In the genomic region with DNA sequence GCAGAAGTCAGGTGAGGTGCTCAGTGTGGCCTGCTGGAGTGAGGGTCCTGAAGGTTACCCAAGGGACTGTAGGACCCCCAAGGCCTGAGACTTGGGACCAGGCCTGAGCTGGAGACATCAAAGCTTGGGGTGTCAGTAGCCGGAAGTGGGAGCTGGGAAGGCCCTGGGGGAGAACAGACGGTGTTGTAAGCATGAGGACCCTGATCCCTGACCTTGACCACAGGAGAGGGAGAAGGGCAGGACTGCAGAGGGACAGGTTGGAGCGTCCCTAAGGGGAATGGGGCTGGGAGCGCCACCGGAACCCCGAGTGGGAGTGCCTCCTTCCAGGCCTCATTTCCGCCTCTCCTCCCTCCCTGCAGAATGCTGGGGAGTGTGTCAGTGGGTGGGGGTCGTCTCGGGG, we compare ENCODE assay signal across 8 cellular contexts. TPM values are rescaled to one million over a fixed set of nuclear protein-coding genes. Genes with fewer than 3 reads are reported as not detected.
DNase-seq lines count a peak whose midpoint lies in the region; ATAC-seq and TF ChIP-seq lines count a peak whose summit lies in the region.

No MANE protein-coding gene starts in this region.

- H3K9me2 ChIP-seq in DOHH2 (replicated peaks; ENCODE audit: control insufficient read depth, low read length) = no peaks in the 10 kb centered on the region

- DNase-seq in RWPE2 (ENCODE audit: low spot score) = peak; percentile 52
- no peak for DNase-seq in fibroblast of lung (ENCODE audit: low read depth in 2 of 2)
- DNase-seq in skeletal muscle cell (ENCODE audit: low read depth) = no peak
- DNase-seq in CD1c-positive myeloid dendritic cell (ENCODE audit: extremely low spot score) = no peak
- DNase-seq in EL = no peak

- no peaks in the 10 kb centered on the region for H3F3A ChIP-seq in DOHH2 (ENCODE audit: control insufficient read depth, insufficient read depth)

- H3K4me2 ChIP-seq in DOHH2 (ENCODE audit: low read length) = peak overlapping the region; percentile 96
- H3K4me2 ChIP-seq in fibroblast of lung (ENCODE audit: extremely low read depth, insufficient read depth, low read length) = peak overlapping the region; percentile 81

- H3K27ac ChIP-seq in DOHH2 (ENCODE audit: low read depth, low read length) = no peak overlapping the region
- no peak overlapping the region for H3K27ac ChIP-seq in RWPE2 (ENCODE audit: poor library complexity, severe bottlenecking)
- H3K27ac ChIP-seq in fibroblast of lung (ENCODE audit: insufficient read depth, low read length) = peak overlapping the region; percentile 82

- TF ChIP-seq CTCF in DOHH2 (IDR thresholded peaks at IDR 0.05; ENCODE audit: low read depth, low read length, poor library complexity, severe bottlenecking) = no peak
- no peak for TF ChIP-seq CTCF in RWPE2 (IDR thresholded peaks at IDR 0.05; ENCODE audit: poor library complexity, severe bottlenecking)
- no peak for TF ChIP-seq CTCF in fibroblast of lung (conservative IDR thresholded peaks at IDR 0.05 in 1 of 2, IDR thresholded peaks at IDR 0.05 in 1 of 2; ENCODE audit: low read depth in 1 of 2, low read length in 2 of 2)

- H3K36me3 ChIP-seq in DOHH2 (ENCODE audit: control insufficient read depth, low read length) = no peaks in the 10 kb centered on the region
- no peaks in the 10 kb centered on the region for H3K36me3 ChIP-seq in RWPE2 (ENCODE audit: low read depth)
- peaks cover 1% of the 10 kb centered on the region for H3K36me3 ChIP-seq in fibroblast of lung (ENCODE audit: control insufficient read depth, insufficient read depth, low read length)

- H3K9me3 ChIP-seq in DOHH2 (ENCODE audit: control insufficient read depth, insufficient read depth, low read length) (no peaks in the 10 kb centered on the region), RWPE2 (ENCODE audit: severe bottlenecking) (no peaks in the 10 kb centered on the region), fibroblast of lung (ENCODE audit: control insufficient read depth, insufficient read depth, low read depth, low read length) (no peaks in the 10 kb centered on the region)

- H3K9ac ChIP-seq in fibroblast of lung (ENCODE audit: insufficient read depth, low read length) = peak overlapping the region; percentile 76

- H3K4me3 ChIP-seq in DOHH2 (ENCODE audit: low read length) = peak overlapping the region; percentile 93
- no peak overlapping the region for H3K4me3 ChIP-seq in RWPE2 (ENCODE audit: severe bottlenecking)
- peak overlapping the region; percentile 62 to 88 (median 77) for H3K4me3 ChIP-seq in fibroblast of lung (replicated peaks in 1 of 4; ENCODE audit: control extremely low read depth in 1 of 4, insufficient read depth in 1 of 4, low read depth in 3 of 4, low read length in 4 of 4)
- H3K4me3 ChIP-seq in skeletal muscle cell (ENCODE audit: low read depth, low read length) = peak overlapping the region; percentile 91

- H3K4me1 ChIP-seq in DOHH2 (ENCODE audit: control insufficient read depth, low read length) = peaks cover 23% of the 10 kb centered on the region
- H3K4me1 ChIP-seq in RWPE2 (ENCODE audit: insufficient read depth, poor library complexity, severe bottlenecking) = peaks cover 5% of the 10 kb centered on the region
- peaks cover 7% of the 10 kb centered on the region for H3K4me1 ChIP-seq in fibroblast of lung (ENCODE audit: control insufficient read depth, extremely low read depth, insufficient read depth, low read length)

- peak overlapping the region; percentile 88 for H2AFZ ChIP-seq in fibroblast of lung (ENCODE audit: low read length)

- no peaks in the 10 kb centered on the region for H3K79me2 ChIP-seq in DOHH2 (ENCODE audit: control insufficient read depth, low read length)
- H3K79me2 ChIP-seq in fibroblast of lung (ENCODE audit: control insufficient read depth, insufficient read depth, low read length) = no peaks in the 10 kb centered on the region

- H4K20me1 ChIP-seq in DOHH2 (ENCODE audit: control insufficient read depth, insufficient read depth, low read depth, low read length) (no peaks in the 10 kb centered on the region), fibroblast of lung (ENCODE audit: control insufficient read depth, extremely low read depth, insufficient read depth, low read length) (no peaks in the 10 kb centered on the region)

- H3K27me3 ChIP-seq in DOHH2 (ENCODE audit: control insufficient read depth, low read length) (no peaks in the 10 kb centered on the region), RWPE2 (ENCODE audit: insufficient read depth, poor library complexity, severe bottlenecking) (no peaks in the 10 kb centered on the region), fibroblast of lung (ENCODE audit: control insufficient read depth, insufficient read depth, low read length) (no peaks in the 10 kb centered on the region)

- ATAC-seq in RWPE2 (ENCODE audit: low read depth) = no peak
- no peak for ATAC-seq in HG02588 (IDR thresholded peaks at IDR 0.05; ENCODE audit: unreplicated experiment)
- no peak for ATAC-seq in GM21526 (IDR thresholded peaks at IDR 0.05; ENCODE audit: low FRiP score, unreplicated experiment)

RNA-seq across cellular contexts. Expression of a gene that starts 0.5 kb away (rescaled TPM):
- total RNA-seq in fibroblast of lung = under 0.01 TPM in 2 replicates
- 0.02 TPM in 1 of 2 replicates, not detected in the other for polyA plus RNA-seq in fibroblast of lung
- polyA plus RNA-seq in fibroblast of lung (2012) = not detected in 2 replicates
- not detected in 2 replicates for polyA minus RNA-seq in fibroblast of lung (ENCODE audit: low replicate concordance)

RNA-seq across cellular contexts. Expression of a gene that starts 0.9 kb away (rescaled TPM):
- total RNA-seq in fibroblast of lung = 13.1 and 26.1 TPM in 2 replicates
- 4.9 and 9.0 TPM in 2 replicates for polyA plus RNA-seq in fibroblast of lung
- 13.7 and 27.8 TPM in 2 replicates for polyA plus RNA-seq in fibroblast of lung (2012)
- polyA minus RNA-seq in fibroblast of lung (ENCODE audit: low replicate concordance) = 3.0 and 5.0 TPM in 2 replicates

RNA-seq across cellular contexts. Expression of a gene that starts 9.6 kb away (rescaled TPM):
- total RNA-seq in fibroblast of lung = under 0.01 TPM in 2 replicates
- 0.06 TPM in 1 of 2 replicates, not detected in the other for polyA plus RNA-seq in fibroblast of lung
- polyA plus RNA-seq in fibroblast of lung (2012) = 0.44 and 0.58 TPM in 2 replicates
- not detected in 2 replicates for polyA minus RNA-seq in fibroblast of lung (ENCODE audit: low replicate concordance)

RNA-seq across cellular contexts. Expression of a gene that starts 18.7 kb away (rescaled TPM):
- 3.6 TPM in 2 replicates for total RNA-seq in fibroblast of lung
- 4.6 and 5.0 TPM in 2 replicates for polyA plus RNA-seq in fibroblast of lung
- polyA plus RNA-seq in fibroblast of lung (2012) = 7.9 and 10.3 TPM in 2 replicates
- polyA minus RNA-seq in fibroblast of lung (ENCODE audit: low replicate concordance) = 5.0 and 13.5 TPM in 2 replicates
